In genomic region chr13:98466634-98467236, GRCh38 we compare ENCODE assay signal across 8 cellular contexts.
DNase-seq lines count a peak whose midpoint lies in the region; ATAC-seq and TF ChIP-seq lines count a peak whose summit lies in the region.

No MANE protein-coding gene starts in this region.

- DNase-seq in DMS 273 (lab: John Stamatoyannopoulos, UW; ENCODE audit: unreplicated experiment) (peak; percentile 67), DMS 273 treated with DMSO at 0.1 percent for 48 hours (lab: John Stamatoyannopoulos, UW) (no peak), activated T-cell treated with anti-CD3 and anti-CD28 coated beads for 1 hour (ENCODE audit: low read depth) (peak; percentile 25), fibroblast of the conjunctiva (ENCODE audit: low read depth) (peak; percentile 28), putamen (ENCODE audit: low spot score) (no peak)
- DNase-seq in stimulated activated CD4-positive, alpha-beta T cell treated with anti-CD3 and anti-CD28 coated beads, Interleukin-2, amount 100 ng/mL, for 4 hours (ENCODE audit: low read depth), result peak; percentile 42

- TF ChIP-seq RAD21 in Ishikawa (IDR thresholded peaks at IDR 0.05; ENCODE audit: low read depth), result peak; percentile 48

- no peak for ATAC-seq in GM19463 (IDR thresholded peaks at IDR 0.05; ENCODE audit: unreplicated experiment)

- TF ChIP-seq EP300 in Ishikawa (IDR thresholded peaks at IDR 0.05; ENCODE audit: borderline replicate concordance), result no peak

TF ChIP-seq in Ishikawa, 13 proteins besides CTCF, POLR2A, EP300 and RAD21:
- TF ChIP-seq YY1 (IDR thresholded peaks at IDR 0.05; ENCODE audit: low read depth), result no peak

Comparison
In these comparisons a context has a peak if more than half of its experiments do, and no peak if none do; other contexts are left out.
1. DNase-seq: peak in DMS 273 (single experiment), activated T-cell treated with anti-CD3 and anti-CD28 coated beads for 1 hour (single experiment), fibroblast of the conjunctiva (single experiment) and stimulated activated CD4-positive, alpha-beta T cell treated with anti-CD3 and anti-CD28 coated beads, Interleukin-2, amount 100 ng/mL, for 4 hours (single experiment); none in DMS 273 treated with DMSO at 0.1 percent for 48 hours (single experiment) and putamen (single experiment).